In the genomic region with DNA sequence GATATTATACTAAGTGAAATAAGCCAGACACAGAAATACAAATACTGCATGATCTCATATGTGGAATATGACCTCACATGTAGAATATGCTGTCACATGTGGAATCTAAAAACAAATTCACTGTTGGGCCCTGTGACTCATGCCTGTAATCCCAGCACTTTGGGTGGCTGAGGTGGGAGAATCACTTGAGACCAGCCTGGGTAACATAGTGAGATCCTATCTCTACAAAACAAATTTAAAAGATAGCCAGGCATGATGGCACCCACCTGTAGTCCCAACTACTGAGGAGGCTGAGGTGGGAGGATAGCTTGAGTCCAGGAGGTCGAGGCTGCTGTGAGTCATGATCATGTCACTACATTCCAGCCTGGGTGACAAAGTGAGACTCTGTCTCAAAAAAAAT, we compare ENCODE assay signal across 7 cellular contexts.
"Had no signal": no experiment of that assay in that cellular context is flagged by ENCODE, and none has a peak within 500 bp of the region (broad histone marks: within the 10 kb centered on the region; RNA-seq: fewer than 3 reads in every experiment).

No MANE protein-coding gene starts in this region.

- H3K4me2 ChIP-seq: GM23338 had no signal

- DNase-seq: H9, HCEC 1CT, HFFc6, KBM-7 had no signal

- H3K4me3 ChIP-seq: GM23338 had no signal

- H3K27ac ChIP-seq: HL-60 had no signal

- ATAC-seq: GM23338, HepG2 had no signal

- H2AFZ ChIP-seq: GM23338 had no signal
